8 cellular contexts compared by ENCODE assay signal in genomic region chr1:8017495-8018310, GRCh38. TPM values are rescaled to one million over a fixed set of nuclear protein-coding genes. Genes with fewer than 3 reads are reported as not detected.
A peak's percentile ranks its signal among the peaks of the same experiment; 100 is the strongest.
DNase-seq lines count a peak whose midpoint lies in the region; ATAC-seq and TF ChIP-seq lines count a peak whose summit lies in the region.

No MANE protein-coding gene starts in this region.

- no peak overlapping the region for H3K4me3 ChIP-seq in astrocyte of the spinal cord (ENCODE audit: low read depth, low read length)
- no peak overlapping the region for H3K4me3 ChIP-seq in tibial artery

- peak; percentile 31 for ATAC-seq in left colon
- ATAC-seq in GM21381 (IDR thresholded peaks at IDR 0.05; ENCODE audit: unreplicated experiment) = no peak

- H3K4me1 ChIP-seq in tibial artery = peaks cover 0 to 92% (median 60%) of the 10 kb centered on the region in 4 donors

- in situ Hi-C loops in astrocyte of the spinal cord (cut with HindIII; ENCODE audit: low sequenced_read_pairs) = loop anchor here (25.0 kb wide), 1 partner anchor 295 kb away; the partner anchor contains the start of gene SLC45A1

- H3K27me3 ChIP-seq in tibial artery = no peaks in the 10 kb centered on the region

- no peaks in the 10 kb centered on the region for H3K9me3 ChIP-seq in tibial artery

- TF ChIP-seq CTCF in astrocyte of the spinal cord (IDR thresholded peaks at IDR 0.05; ENCODE audit: low read depth, low read length) (no peak), tibial artery (IDR thresholded peaks at IDR 0.05) (no peak)

- peaks cover 20 to 21% (median 21%) of the 10 kb centered on the region in 3 donors for H3K36me3 ChIP-seq in tibial artery

- DNase-seq in NCI-H2029 treated with DMSO at 0.1 percent for 48 hours (lab: John Stamatoyannopoulos, UW) (peak; percentile 25), NCI-H2029 (lab: John Stamatoyannopoulos, UW) (no peak), astrocyte of the spinal cord (ENCODE audit: low read depth, low spot score) (peak; percentile 45), left colon (no peak), tibial artery (no peak), NCI-H1436 (lab: John Stamatoyannopoulos, UW) (no peak)
- no peak for DNase-seq in stimulated activated CD4-positive, alpha-beta T cell treated with anti-CD3 and anti-CD28 coated beads, Interleukin-12 subunit alpha, Interleukin-12 subunit beta, amount 100 ng/mL, for 4 hours

- H3K27ac ChIP-seq in tibial artery = peak overlapping the region; percentile 45 to 98

- intact Hi-C loops in left colon (cut with DNase I, micrococcal nuclease) = loop anchor here (10.0 kb wide), 1 partner anchor 327 kb away; no protein-coding TSS in a partner anchor
- intact Hi-C loops in tibial artery (cut with DNase I; ENCODE audit: low total_unique reads) = loop anchor here (5.0 kb wide), 1 partner anchor 295 kb away; no protein-coding TSS in a partner anchor

RNA-seq across cellular contexts. Expression of gene ERRFI1, which starts 8.4 kb away (rescaled TPM):
- total RNA-seq in left colon = 10 to 100 TPM; 37.2 to 57.8 TPM

RNA-seq across cellular contexts. Expression of gene PARK7, which starts 56.2 kb away (rescaled TPM):
- total RNA-seq in left colon = 100 to 1,000 TPM; 167 to 171 TPM

Comparison
In these comparisons a context has a peak if more than half of its experiments do, and no peak if none do; other contexts are left out.
1. DNase-seq: peak in NCI-H2029 treated with DMSO at 0.1 percent for 48 hours (single experiment) and astrocyte of the spinal cord (single experiment); none in NCI-H2029 (single experiment), left colon (0 of 2), tibial artery (0 of 2), stimulated activated CD4-positive, alpha-beta T cell treated with anti-CD3 and anti-CD28 coated beads, Interleukin-12 subunit alpha, Interleukin-12 subunit beta, amount 100 ng/mL, for 4 hours (single experiment) and NCI-H1436 (single experiment).